Comparison of ENCODE assay signal across 15 cellular contexts in the genomic region with DNA sequence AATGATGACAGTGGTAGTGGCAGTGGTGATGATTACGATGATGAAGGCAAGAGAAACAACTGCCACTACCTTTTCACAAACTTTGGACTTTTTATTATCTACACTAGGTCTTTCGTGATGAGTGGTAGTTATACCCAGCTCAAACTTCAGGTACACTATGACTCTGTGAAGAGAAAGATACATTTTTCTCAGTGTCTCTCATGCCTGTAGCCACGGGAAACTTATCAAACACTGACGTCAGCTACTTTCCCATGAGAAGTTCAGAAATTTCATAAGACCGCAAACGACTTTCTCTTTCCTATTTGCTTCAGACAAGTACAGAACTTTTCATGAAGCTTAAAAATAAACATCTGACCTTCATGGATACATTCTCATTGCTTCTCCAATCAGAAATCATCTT. TPM values are rescaled to one million over a fixed set of nuclear protein-coding genes. Genes with fewer than 3 reads are reported as not detected.
DNase-seq lines count a peak whose midpoint lies in the region; ATAC-seq and TF ChIP-seq lines count a peak whose summit lies in the region.
"Had no signal": no experiment of that assay in that cellular context is flagged by ENCODE, and none has a peak within 500 bp of the region (broad histone marks: within the 10 kb centered on the region; RNA-seq: fewer than 3 reads in every experiment).

No MANE protein-coding gene starts in this region.

- no peak overlapping the region for H3K4me3 ChIP-seq in tibial nerve
- H3K4me3 ChIP-seq in effector memory CD4-positive, alpha-beta T cell (ENCODE audit: insufficient read depth, low read depth, low read length, poor library complexity, severe bottlenecking), result no peak overlapping the region

- no peaks in the 10 kb centered on the region for H3K36me3 ChIP-seq in tibial nerve
- no peaks in the 10 kb centered on the region for H3K36me3 ChIP-seq in effector memory CD4-positive, alpha-beta T cell (ENCODE audit: control insufficient read depth, insufficient read depth, low read length)

- TF ChIP-seq CTCF in omental fat pad (IDR thresholded peaks at IDR 0.05) (no peak), tibial nerve (IDR thresholded peaks at IDR 0.05) (no peak)

- H3K27ac ChIP-seq in tibial nerve, result peak overlapping the region in 3 of 4 donors; percentile 45 to 83 (median 69)
- H3K27ac ChIP-seq in effector memory CD4-positive, alpha-beta T cell (ENCODE audit: insufficient read depth, low read length, poor library complexity, severe bottlenecking), result no peak overlapping the region
- H3K27ac ChIP-seq: HL-60, VCaP had no signal

- no peaks in the 10 kb centered on the region for H3K27me3 ChIP-seq in tibial nerve
- no peaks in the 10 kb centered on the region for H3K27me3 ChIP-seq in effector memory CD4-positive, alpha-beta T cell (replicated peaks; ENCODE audit: control insufficient read depth, insufficient read depth, low read length, poor library complexity, severe bottlenecking)

- peak; percentile 64 for ATAC-seq in omental fat pad (ENCODE audit: low FRiP score)
- no peak for ATAC-seq in HG02588 (IDR thresholded peaks at IDR 0.05; ENCODE audit: unreplicated experiment)

- DNase-seq in amniotic epithelial cell (ENCODE audit: low read depth), result peak; percentile 99
- DNase-seq in fibroblast of peridontal ligament (ENCODE audit: extremely low read depth), result peak; percentile 100
- no peak for DNase-seq in omental fat pad (ENCODE audit: low spot score)
- DNase-seq in tibial nerve (ENCODE audit: low spot score in 2 of 2), result peak in 1 of 2 donors; percentile 73
- DNase-seq in DMS114 treated with DMSO at 0.1 percent for 48 hours (lab: John Stamatoyannopoulos, UW; ENCODE audit: unreplicated experiment), result no peak
- DNase-seq in occipital lobe (lab: John Stamatoyannopoulos, UW), result no peak
- no peak for DNase-seq in effector memory CD4-positive, alpha-beta T cell
- DNase-seq: NCI-H2081 treated with DMSO at 0.1 percent for 48 hours; NK-92 treated with Interleukin-12 subunit alpha and Interleukin-12 subunit beta, amount 100 ng/mL, for 24 hours; retina; stimulated activated naive CD4-positive, alpha-beta T cell had no signal

- TF ChIP-seq POLR2A in tibial nerve (IDR thresholded peaks at IDR 0.05), result no peak

- WGBS in tibial nerve, 2 donors, result 63 to 82% methylated on average over 6 of the region's 6 CpGs

- H3K4me1 ChIP-seq in tibial nerve, result peaks cover 0 to 26% (median 8%) of the 10 kb centered on the region in 4 donors
- H3K4me1 ChIP-seq in effector memory CD4-positive, alpha-beta T cell (ENCODE audit: control insufficient read depth, insufficient read depth, low read length, poor library complexity, severe bottlenecking), result no peaks in the 10 kb centered on the region

- H3K9me3 ChIP-seq in tibial nerve, result no peaks in the 10 kb centered on the region
- H3K9me3 ChIP-seq in effector memory CD4-positive, alpha-beta T cell (ENCODE audit: control insufficient read depth, low read length), result no peaks in the 10 kb centered on the region

- peak in 1 of 2 donors; percentile 71 for TF ChIP-seq EP300 in tibial nerve (IDR thresholded peaks at IDR 0.05)

RNA-seq across cellular contexts. Expression of gene CALD1, which starts 57.0 kb away (rescaled TPM):
- total RNA-seq in omental fat pad (100 to 1,000 TPM; 195 to 347 (median 250) TPM), tibial nerve (100 to 1,000 TPM; 320 to 870 (median 433) TPM), occipital lobe (29.5 TPM)
- total RNA-seq: CD4-positive, alpha-beta memory T cell had no signal

Comparison
In these comparisons a context has a peak if more than half of its experiments do, and no peak if none do; other contexts are left out.
1. DNase-seq: peak in amniotic epithelial cell (single experiment) and fibroblast of peridontal ligament (single experiment); none in omental fat pad (single experiment), DMS114 treated with DMSO at 0.1 percent for 48 hours (single experiment), occipital lobe (single experiment) and effector memory CD4-positive, alpha-beta T cell (0 of 3).